Comparison of ENCODE assay signal across 21 cellular contexts in the genomic region with DNA sequence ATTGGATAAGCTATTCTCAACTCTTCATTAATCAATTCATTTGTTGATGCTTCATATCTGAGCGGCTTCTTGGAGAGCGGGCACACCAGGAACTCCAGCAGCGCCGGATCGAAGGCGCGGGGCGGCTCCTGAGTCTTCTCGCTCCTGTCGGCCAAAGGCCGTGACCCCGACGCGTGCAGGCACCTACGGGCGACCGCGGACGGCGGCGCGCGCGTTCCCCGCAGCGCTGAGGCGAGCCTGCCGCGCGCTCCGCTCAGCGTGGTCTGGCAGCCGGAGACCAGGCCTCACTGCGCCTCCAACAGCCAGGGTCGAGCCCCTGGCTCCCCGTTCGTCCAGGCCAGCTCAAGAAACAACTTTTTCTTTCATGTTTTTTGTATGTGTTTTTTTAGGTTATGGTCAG.
DNase-seq lines count a peak whose midpoint lies in the region; ATAC-seq and TF ChIP-seq lines count a peak whose summit lies in the region.
"Had no signal": no experiment of that assay in that cellular context is flagged by ENCODE, and none has a peak within 500 bp of the region (broad histone marks: within the 10 kb centered on the region; RNA-seq: fewer than 3 reads in every experiment).

No MANE protein-coding gene starts in this region.

- no peaks in the 10 kb centered on the region for H3K4me1 Mint-ChIP-seq in memory B cell

- TF ChIP-seq POLR2A in adrenal gland (IDR thresholded peaks at IDR 0.05) = no peak

- TF ChIP-seq CTCF in adrenal gland (IDR thresholded peaks at IDR 0.05) = no peak

- intact Hi-C loops in adrenal gland (cut with DNase I) (no loop called here), cardiac septum (cut with DNase I) (no loop called here)

- no peak overlapping the region for H3K4me3 Mint-ChIP-seq in memory B cell
- H3K4me3 Mint-ChIP-seq: CD4-positive, CD25-positive, alpha-beta regulatory T cell had no signal

- H3K9me3 Mint-ChIP-seq in memory B cell = no peaks in the 10 kb centered on the region
- H3K9me3 Mint-ChIP-seq: CD4-positive, CD25-positive, alpha-beta regulatory T cell had no signal

- ATAC-seq in memory B cell (ENCODE audit: low read depth) (peak; percentile 22), HG03025 (IDR thresholded peaks at IDR 0.05; ENCODE audit: low FRiP score, unreplicated experiment) (no peak)
- ATAC-seq: PC-3 had no signal

- H3K36me3 ChIP-seq in adrenal gland (replicated peaks in 1 of 2) = no peaks in the 10 kb centered on the region

- no peak overlapping the region for H3K27ac Mint-ChIP-seq in memory B cell
- H3K27ac Mint-ChIP-seq: CD4-positive, CD25-positive, alpha-beta regulatory T cell had no signal

- WGBS in adrenal gland, 4 donors = 88 to 92% (median 90%) methylated on average over 30 to 37 of the region's 37 CpGs

- H3K4me3 ChIP-seq in adrenal gland = no peak overlapping the region

- H3K27ac ChIP-seq in adrenal gland = peak overlapping the region in 4 of 5 donors; percentile 37 to 81 (median 58)
- H3K27ac ChIP-seq: KMS-11 had no signal

- H3K36me3 Mint-ChIP-seq in memory B cell = peaks cover 23% of the 10 kb centered on the region

- no peaks in the 10 kb centered on the region for H3K9me3 ChIP-seq in adrenal gland (replicated peaks in 1 of 3)
- H3K9me3 ChIP-seq: Caco-2 had no signal

- H3K4me1 ChIP-seq in adrenal gland (replicated peaks in 1 of 2) = peaks cover 13 to 35% of the 10 kb centered on the region in 2 donors
- H3K4me1 ChIP-seq: Caco-2 had no signal

- DNase-seq in HuH-7.5 (ENCODE audit: low spot score) (peak; percentile 18), adrenal gland (no peak), memory B cell (ENCODE audit: low spot score in 2 of 2) (no peak), OCI-M1 (lab: John Stamatoyannopoulos, UW) (no peak), COR-L47 (lab: John Stamatoyannopoulos, UW) (no peak), cardiac septum (ENCODE audit: low spot score) (no peak)
- DNase-seq: CD4-positive, CD25-positive, alpha-beta regulatory T cell; DMS 273 treated with DMSO at 0.1 percent for 48 hours; DMS79 treated with DMSO at 0.1 percent for 48 hours; IMR-90; NCI-H1105 treated with DMSO at 0.1 percent for 48 hours; NCI-H1694; NCI-H2081; NCI-H2171; NCI-H345; NCI-H524 treated with DMSO at 0.1 percent for 48 hours; PC-3; Right ventricle myocardium superior had no signal

- no peaks in the 10 kb centered on the region for H3K27me3 Mint-ChIP-seq in memory B cell
- H3K27me3 Mint-ChIP-seq: CD4-positive, CD25-positive, alpha-beta regulatory T cell had no signal

- H3K27me3 ChIP-seq in adrenal gland = no peaks in the 10 kb centered on the region
